ENCODE assay signal across 34 cellular contexts in genomic region chr1:188127507-188127906, GRCh38.
"Had no signal": no experiment of that assay in that cellular context is flagged by ENCODE, and none has a peak within 500 bp of the region (broad histone marks: within the 10 kb centered on the region; RNA-seq: fewer than 3 reads in every experiment).

No MANE protein-coding gene starts in this region.

- H3K27me3 Mint-ChIP-seq: activated CD4-positive, alpha-beta T cell treated with anti-CD3 and anti-CD28 coated beads for 36 hours; activated CD4-positive, alpha-beta T cell treated with anti-CD3 and anti-CD28 coated beads, Interleukin-2, amount 10 ng/mL, durations not matched to agents 7 days and 5 days had no signal

- FAIRE-seq: astrocyte, RCC 7860 had no signal

- H3K4me1 ChIP-seq: adrenal gland, body of pancreas had no signal

- H3K27ac ChIP-seq: adrenal gland, body of pancreas, PC-9, RWPE1, SK-N-MC had no signal

- H3K27ac Mint-ChIP-seq: activated CD4-positive, alpha-beta T cell treated with anti-CD3 and anti-CD28 coated beads for 36 hours; activated CD4-positive, alpha-beta T cell treated with anti-CD3 and anti-CD28 coated beads, Interleukin-2, amount 10 ng/mL, durations not matched to agents 7 days and 5 days; activated naive CD4-positive, alpha-beta T cell treated with anti-CD3 and anti-CD28 coated beads for 36 hours; activated naive CD4-positive, alpha-beta T cell treated with anti-CD3 and anti-CD28 coated beads, Interleukin-2, amount 50 U/mL, for 72 hours; activated T-helper 1 cell treated with anti-CD3 and anti-CD28 coated beads, Interleukin-12 subunit alpha, Interleukin-12 subunit beta, Interleukin-2, Interleukin-4 antibody, amounts not matched to agents 30 ng/mL and 10 ng/mL and 1 ng/mL, durations not matched to agents 14 hours and 24 hours and 36 hours; T-helper 2 cell treated with Interferon-gamma antibody and Interleukin-4, amounts not matched to agents 5 μg/mL and 100 μg/mL, for 36 hours; WTC11 had no signal

- H3K27me3 ChIP-seq: adrenal gland, body of pancreas had no signal

- H3K4me3 ChIP-seq: adrenal gland, body of pancreas, PC-9, SK-N-MC had no signal

- H3K36me3 ChIP-seq: adrenal gland had no signal

- ATAC-seq: activated CD4-positive, alpha-beta T cell treated with anti-CD3 and anti-CD28 coated beads for 36 hours; activated CD4-positive, CD25-positive, alpha-beta regulatory T cell treated with anti-CD3 and anti-CD28 coated beads, Interleukin-2, amount 50 U/mL, for 24 hours; activated naive CD4-positive, alpha-beta T cell treated with anti-CD3 and anti-CD28 coated beads, Interleukin-2, amount 50 U/mL, for 72 hours; activated T-cell treated with anti-CD3 and anti-CD28 coated beads, Interleukin-2, amount 50 U/mL, for 4 hours; body of pancreas; WTC11 had no signal

- H3K36me3 Mint-ChIP-seq: WTC11 had no signal

- H3K9me3 Mint-ChIP-seq: activated CD4-positive, alpha-beta T cell treated with anti-CD3 and anti-CD28 coated beads, Interleukin-2, amount 10 ng/mL, durations not matched to agents 7 days and 5 days; activated T-helper 1 cell treated with anti-CD3 and anti-CD28 coated beads, Interleukin-12 subunit alpha, Interleukin-12 subunit beta, Interleukin-2, Interleukin-4 antibody, amounts not matched to agents 30 ng/mL and 10 ng/mL and 1 ng/mL, durations not matched to agents 14 hours and 24 hours and 36 hours; T-helper 2 cell treated with Interferon-gamma antibody and Interleukin-4, amounts not matched to agents 5 μg/mL and 100 μg/mL, for 36 hours had no signal

- H3K4me3 Mint-ChIP-seq: activated CD4-positive, alpha-beta T cell treated with anti-CD3 and anti-CD28 coated beads for 36 hours; activated CD4-positive, alpha-beta T cell treated with anti-CD3 and anti-CD28 coated beads, Interleukin-2, amount 10 ng/mL, durations not matched to agents 7 days and 5 days; activated naive CD4-positive, alpha-beta T cell treated with anti-CD3 and anti-CD28 coated beads for 36 hours; activated T-cell treated with anti-CD3 and anti-CD28 coated beads, Interleukin-2, amount 50 U/mL, for 4 hours; activated T-helper 1 cell treated with anti-CD3 and anti-CD28 coated beads, Interleukin-12 subunit alpha, Interleukin-12 subunit beta, Interleukin-2, Interleukin-4 antibody, amounts not matched to agents 30 ng/mL and 10 ng/mL and 1 ng/mL, durations not matched to agents 14 hours and 24 hours and 36 hours; T-helper 2 cell treated with Interferon-gamma antibody and Interleukin-4, amounts not matched to agents 5 μg/mL and 100 μg/mL, for 36 hours; WTC11 had no signal

- DNase-seq: activated CD4-positive, alpha-beta T cell treated with anti-CD3 and anti-CD28 coated beads for 36 hours; activated CD4-positive, alpha-beta T cell treated with anti-CD3 and anti-CD28 coated beads, Interleukin-2, amount 10 ng/mL, durations not matched to agents 7 days and 5 days; activated CD4-positive, alpha-beta T cell treated with anti-CD3 and anti-CD28 coated beads, Interleukin-2, amount 50 U/mL, for 48 hours; activated CD8-positive, alpha-beta memory T cell treated with anti-CD3 and anti-CD28 coated beads, Interleukin-2, amount 50 U/mL, for 4 hours; activated gamma-delta T cell treated with Interleukin-2 at 50 U/mL for 16 hours; activated naive CD4-positive, alpha-beta T cell treated with anti-CD3 and anti-CD28 coated beads for 36 hours; activated T-cell treated with anti-CD3 and anti-CD28 coated beads for 4 hours; activated T-cell treated with anti-CD3 and anti-CD28 coated beads, Interleukin-2, amount 50 U/mL, for 4 hours; adrenal gland; body of pancreas; central memory CD4-positive, alpha-beta T cell; Kasumi-1; MM.1S; MV-4-11; NCI-H1092; NCI-H1436 treated with DMSO at 0.1 percent for 48 hours; NCI-H1694 treated with DMSO at 0.1 percent for 48 hours; NCI-H2029; NCI-H345; NCI-H510A; NCI-H526; NCI-H748 treated with DMSO at 0.1 percent for 48 hours; NK-92 treated with Interleukin-12 subunit alpha and Interleukin-12 subunit beta, amount 100 ng/mL, for 24 hours; PC-9; Right ventricle myocardium superior had no signal

- H3K4me1 Mint-ChIP-seq: activated CD4-positive, alpha-beta T cell treated with anti-CD3 and anti-CD28 coated beads for 36 hours; activated CD4-positive, alpha-beta T cell treated with anti-CD3 and anti-CD28 coated beads, Interleukin-2, amount 10 ng/mL, durations not matched to agents 7 days and 5 days; WTC11 had no signal

- H3K9me3 ChIP-seq: adrenal gland, body of pancreas had no signal
